ENCODE assay signal across 8 cellular contexts in the genomic region with DNA sequence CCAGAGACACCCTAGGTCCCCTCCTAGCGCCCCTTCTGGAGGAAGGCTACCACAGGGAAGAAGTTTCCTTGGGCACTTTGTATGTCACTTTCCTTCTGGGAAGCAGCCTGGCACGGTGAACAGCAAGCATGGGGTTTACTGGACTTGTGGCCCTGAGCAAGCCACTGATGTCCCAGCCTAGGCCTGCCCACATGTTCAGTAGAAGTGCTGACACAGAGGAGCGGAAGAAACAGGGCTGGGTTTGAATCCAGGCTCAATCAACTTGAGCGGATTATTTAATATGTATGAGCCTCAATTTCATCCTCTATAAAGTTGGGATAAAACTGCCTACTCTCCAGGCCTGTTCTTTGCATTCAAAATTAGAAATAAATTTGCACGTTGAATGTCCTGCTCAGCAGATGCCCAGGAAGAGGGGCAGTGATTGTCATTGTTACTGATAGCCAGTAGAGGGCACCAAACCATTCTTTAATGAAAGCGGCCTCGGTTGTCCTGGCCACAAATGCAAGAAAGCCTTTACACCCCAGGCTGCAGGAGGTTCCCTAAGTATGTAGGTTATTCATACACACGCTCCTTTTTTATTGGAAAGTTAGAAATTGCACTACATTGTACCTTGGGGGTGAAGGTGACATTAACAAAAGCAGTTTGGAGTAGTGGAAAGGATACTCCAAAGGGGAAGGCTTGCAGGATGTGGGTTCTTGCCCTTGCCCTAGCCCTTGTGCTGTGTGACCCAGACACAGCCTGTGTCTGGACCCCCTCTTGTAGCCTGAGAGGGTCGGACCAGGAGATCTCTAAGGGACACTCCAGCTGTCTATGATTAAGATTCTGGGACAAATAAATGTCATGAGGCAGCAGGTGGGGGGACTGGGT. TPM values are rescaled to one million over a fixed set of nuclear protein-coding genes. Genes with fewer than 3 reads are reported as not detected.
DNase-seq lines count a peak whose midpoint lies in the region; ATAC-seq and TF ChIP-seq lines count a peak whose summit lies in the region.

No MANE protein-coding gene starts in this region.

- no peaks in the 10 kb centered on the region for H3K36me3 Mint-ChIP-seq in activated T-helper 2 cell treated with anti-CD3 and anti-CD28 coated beads, Interferon-gamma antibody, Interleukin-2, Interleukin-4, amounts not matched to agents 10 μg/mL and 5 μg/mL and 100 μg/mL, durations not matched to agents 14 hours and 24 hours and 36 hours (ENCODE audit: low read depth)

- H3K4me3 ChIP-seq in BE2C (ENCODE audit: low read depth, low read length) = no peak overlapping the region

- DNase-seq in BE2C = peak; percentile 43
- DNase-seq in Kasumi-1 (lab: John Stamatoyannopoulos, UW) = peak; percentile 74 to 81
- peak; percentile 82 for DNase-seq in OCI-M1 (lab: John Stamatoyannopoulos, UW)
- DNase-seq in activated T-helper 2 cell treated with anti-CD3 and anti-CD28 coated beads, Interferon-gamma antibody, Interleukin-2, Interleukin-4, amounts not matched to agents 10 μg/mL and 5 μg/mL and 100 μg/mL, durations not matched to agents 14 hours and 24 hours and 36 hours (ENCODE audit: low spot score) = peak; percentile 25
- peak in 1 of 2 donors; percentile 53 for DNase-seq in foreskin keratinocyte
- DNase-seq in nucleus accumbens (lab: John Stamatoyannopoulos, UW) = peak in 32 of 56 donors; percentile 1 to 51 (median 16)

- H3K27ac ChIP-seq in foreskin keratinocyte = no peak overlapping the region

- H3K4me1 ChIP-seq in BE2C = no peaks in the 10 kb centered on the region
- peaks cover 18% of the 10 kb centered on the region for H3K4me1 ChIP-seq in foreskin keratinocyte

- ATAC-seq in GM19043 (IDR thresholded peaks at IDR 0.05; ENCODE audit: low read depth, unreplicated experiment) (peak; percentile 57), foreskin keratinocyte (peak; percentile 58), HG03135 (IDR thresholded peaks at IDR 0.05; ENCODE audit: unreplicated experiment) (no peak)

- peaks cover 25% of the 10 kb centered on the region for H3K27me3 Mint-ChIP-seq in activated T-helper 2 cell treated with anti-CD3 and anti-CD28 coated beads, Interferon-gamma antibody, Interleukin-2, Interleukin-4, amounts not matched to agents 10 μg/mL and 5 μg/mL and 100 μg/mL, durations not matched to agents 14 hours and 24 hours and 36 hours (ENCODE audit: low read depth)

- H3K27me3 ChIP-seq in BE2C = no peaks in the 10 kb centered on the region; the same call in 1 of the 2 replicates
- no peaks in the 10 kb centered on the region for H3K27me3 ChIP-seq in foreskin keratinocyte

- peaks cover 28% of the 10 kb centered on the region for H3K4me1 Mint-ChIP-seq in activated T-helper 2 cell treated with anti-CD3 and anti-CD28 coated beads, Interferon-gamma antibody, Interleukin-2, Interleukin-4, amounts not matched to agents 10 μg/mL and 5 μg/mL and 100 μg/mL, durations not matched to agents 14 hours and 24 hours and 36 hours (ENCODE audit: low read depth)

- no peak overlapping the region for H3K4me3 Mint-ChIP-seq in activated T-helper 2 cell treated with anti-CD3 and anti-CD28 coated beads, Interferon-gamma antibody, Interleukin-2, Interleukin-4, amounts not matched to agents 10 μg/mL and 5 μg/mL and 100 μg/mL, durations not matched to agents 14 hours and 24 hours and 36 hours (ENCODE audit: low read depth)

- TF ChIP-seq CTCF in BE2C (IDR thresholded peaks at IDR 0.05; ENCODE audit: low read depth, low read length) (peak; percentile 89), foreskin keratinocyte (conservative IDR thresholded peaks at IDR 0.05) (peak; percentile 91)

- no peaks in the 10 kb centered on the region for H3K9me3 ChIP-seq in BE2C

- H3K36me3 ChIP-seq in BE2C = no peaks in the 10 kb centered on the region

- no peak overlapping the region for H3K27ac Mint-ChIP-seq in activated T-helper 2 cell treated with anti-CD3 and anti-CD28 coated beads, Interferon-gamma antibody, Interleukin-2, Interleukin-4, amounts not matched to agents 10 μg/mL and 5 μg/mL and 100 μg/mL, durations not matched to agents 14 hours and 24 hours and 36 hours

- no peaks in the 10 kb centered on the region for H3K9me3 Mint-ChIP-seq in activated T-helper 2 cell treated with anti-CD3 and anti-CD28 coated beads, Interferon-gamma antibody, Interleukin-2, Interleukin-4, amounts not matched to agents 10 μg/mL and 5 μg/mL and 100 μg/mL, durations not matched to agents 14 hours and 24 hours and 36 hours

- intact Hi-C loops in activated T-helper 2 cell treated with anti-CD3 and anti-CD28 coated beads, Interferon-gamma antibody, Interleukin-2, Interleukin-4, amounts not matched to agents 10 μg/mL and 5 μg/mL and 100 μg/mL, durations not matched to agents 14 hours and 24 hours and 36 hours (cut with micrococcal nuclease) = loop anchor here (2.0 to 5.0 kb wide), 3 partner anchors 142 to 324 kb away; partner anchors contain the start of gene FOXE1

RNA-seq across cellular contexts. Expression of gene XPA, which starts 13.4 kb away (rescaled TPM):
- polyA plus RNA-seq in BE2C (2012; ENCODE audit: insufficient read depth, insufficient read length, low read depth) = 28.6 TPM
- total RNA-seq in activated T-helper 2 cell treated with anti-CD3 and anti-CD28 coated beads, Interferon-gamma antibody, Interleukin-2, Interleukin-4, amounts not matched to agents 10 μg/mL and 5 μg/mL and 100 μg/mL, durations not matched to agents 14 hours and 24 hours and 36 hours = 10.3 and 14.6 TPM in 2 replicates
- total RNA-seq in foreskin keratinocyte = 7.8 and 7.9 TPM in 2 replicates
- polyA plus RNA-seq in foreskin keratinocyte = 7.4 and 7.7 TPM in 2 replicates
